12 cellular contexts compared by ENCODE assay signal in genomic region chr1:17629460-17629859, GRCh38.
DNase-seq lines count a peak whose midpoint lies in the region; ATAC-seq and TF ChIP-seq lines count a peak whose summit lies in the region.
"Had no signal": no experiment of that assay in that cellular context is flagged by ENCODE, and none has a peak within 500 bp of the region (broad histone marks: within the 10 kb centered on the region; RNA-seq: fewer than 3 reads in every experiment).

No MANE protein-coding gene starts in this region.

- peak; percentile 2 for DNase-seq in NCI-H748 (lab: John Stamatoyannopoulos, UW; ENCODE audit: unreplicated experiment)
- DNase-seq in NCI-H748 treated with DMSO at 0.1 percent for 48 hours (lab: John Stamatoyannopoulos, UW): no peak
- peak; percentile 83 for DNase-seq in WTC11 (ENCODE audit: low spot score)
- no peak for DNase-seq in kidney epithelial cell (ENCODE audit: low read depth)
- no peak for DNase-seq in type B pancreatic cell (ENCODE audit: extremely low spot score, unreplicated experiment)
- DNase-seq in NOMO-1 treated with DMSO at 0.1 percent for 48 hours (lab: John Stamatoyannopoulos, UW; ENCODE audit: unreplicated experiment): no peak
- no peak for DNase-seq in midbrain (lab: John Stamatoyannopoulos, UW)
- DNase-seq: ACHN, naive B cell, NCI-H1092 treated with DMSO at 0.1 percent for 48 hours had no signal

- H3K27me3 ChIP-seq in kidney epithelial cell (ENCODE audit: control insufficient read depth, insufficient read depth, low read length): no peaks in the 10 kb centered on the region

- H3K27me3 Mint-ChIP-seq in WTC11 (ENCODE audit: low read depth) (no peaks in the 10 kb centered on the region), type B pancreatic cell (no peaks in the 10 kb centered on the region)

- POLR2A ChIA-PET in WTC11 (lab: Charles Lee): no interaction called here

- ATAC-seq in WTC11 (peak; percentile 90), GM21381 (IDR thresholded peaks at IDR 0.05; ENCODE audit: unreplicated experiment) (no peak)

- no peak overlapping the region for H3K4me3 ChIP-seq in kidney epithelial cell (ENCODE audit: low read depth, low read length)
- H3K4me3 ChIP-seq: SK-N-MC had no signal

- H3K36me3 Mint-ChIP-seq in WTC11 (peaks cover 18% of the 10 kb centered on the region), type B pancreatic cell (peaks cover 13% of the 10 kb centered on the region)
- H3K36me3 Mint-ChIP-seq: naive B cell had no signal

- no peaks in the 10 kb centered on the region for H3K9me3 Mint-ChIP-seq in WTC11
- H3K9me3 Mint-ChIP-seq in type B pancreatic cell: no peaks in the 10 kb centered on the region
- H3K9me3 Mint-ChIP-seq: naive B cell had no signal

- CTCF ChIA-PET in WTC11 (lab: Charles Lee): interaction anchor here (0.7 to 2.9 kb wide), 6 partner anchors 23 to 144 kb away, joined by 3 to 13 read pairs (median 4); no protein-coding TSS in a partner anchor

- H3K27ac Mint-ChIP-seq in WTC11: peak overlapping the region; percentile 87
- no peak overlapping the region for H3K27ac Mint-ChIP-seq in type B pancreatic cell
- H3K27ac Mint-ChIP-seq: naive B cell had no signal

- TF ChIP-seq CTCF in WTC11 (IDR thresholded peaks at IDR 0.05): peak; percentile 66; the same call in 1 of the 2 replicates
- TF ChIP-seq CTCF in kidney epithelial cell (IDR thresholded peaks at IDR 0.05; ENCODE audit: insufficient read depth, low read length, poor library complexity, severe bottlenecking): peak; percentile 27
- peak; percentile 59 for TF ChIP-seq CTCF in type B pancreatic cell (conservative IDR thresholded peaks at IDR 0.05)

- H3K4me1 Mint-ChIP-seq in WTC11 (peaks cover 9% of the 10 kb centered on the region; the same call in 1 of the 2 replicates), type B pancreatic cell (ENCODE audit: unreplicated experiment) (no peaks in the 10 kb centered on the region)

- H3K4me3 Mint-ChIP-seq in WTC11 (no peak overlapping the region), type B pancreatic cell (no peak overlapping the region)

- H3K36me3 ChIP-seq in kidney epithelial cell (ENCODE audit: control insufficient read depth, insufficient read depth, low read length): peaks cover 1% of the 10 kb centered on the region

TF ChIP-seq in WTC11, 78 proteins besides CTCF, POLR2A, EP300 and RAD21:
- TF ChIP-seq USF1 (CRISPR knock-in tag; IDR thresholded peaks at IDR 0.05) (peak; percentile 68; the same call in 1 of the 2 replicates), MAX (CRISPR knock-in tag; IDR thresholded peaks at IDR 0.05) (peak; percentile 79), USF2 (CRISPR knock-in tag; IDR thresholded peaks at IDR 0.05) (peak; percentile 57), ZMAT4 (CRISPR knock-in tag; IDR thresholded peaks at IDR 0.05) (no peak)

Comparison
In these comparisons a context has a peak if more than half of its experiments do, and no peak if none do; other contexts are left out.
1. DNase-seq: peak in NCI-H748 (single experiment) and WTC11 (single experiment); none in NCI-H748 treated with DMSO at 0.1 percent for 48 hours (single experiment), kidney epithelial cell (single experiment), type B pancreatic cell (single experiment), NOMO-1 treated with DMSO at 0.1 percent for 48 hours (single experiment) and midbrain (single experiment).
2. Peak in every context shown above with its lines, with median percentiles within 50 percentile points of each other: CTCF ChIP-seq.